In genomic region chr2:36059684-36060083, GRCh38 we compare ENCODE assay signal across 14 cellular contexts.
DNase-seq lines count a peak whose midpoint lies in the region; ATAC-seq lines count a peak whose summit lies in the region.
"Had no signal": no experiment of that assay in that cellular context is flagged by ENCODE, and none has a peak within 500 bp of the region (broad histone marks: within the 10 kb centered on the region; RNA-seq: fewer than 3 reads in every experiment).

No MANE protein-coding gene starts in this region.

- intact Hi-C loops in left colon (cut with DNase I, micrococcal nuclease), result no loop called here
- intact Hi-C loops in CD4-positive, alpha-beta memory T cell (cut with micrococcal nuclease), result no loop called here

- no peaks in the 10 kb centered on the region for H3K36me3 Mint-ChIP-seq in CD4-positive, alpha-beta memory T cell
- H3K36me3 Mint-ChIP-seq: activated naive CD8-positive, alpha-beta T cell treated with anti-CD3 and anti-CD28 coated beads for 36 hours; T-cell had no signal

- CTCF ChIA-PET in CD4-positive, alpha-beta memory T cell (lab: Charles Lee; ENCODE audit: partially characterized antibody), result no interaction called here

- H3K4me1 ChIP-seq in CD4-positive, alpha-beta memory T cell (ENCODE audit: insufficient read depth, low read length), result no peaks in the 10 kb centered on the region
- H3K4me1 ChIP-seq: esophagus squamous epithelium had no signal

- no peaks in the 10 kb centered on the region for H3K9me3 ChIP-seq in CD4-positive, alpha-beta memory T cell (ENCODE audit: control insufficient read depth in 1 of 2, low read length in 2 of 2)
- H3K9me3 ChIP-seq: esophagus squamous epithelium had no signal

- POLR2A ChIA-PET in CD4-positive, alpha-beta memory T cell (lab: Charles Lee; ENCODE audit: partially characterized antibody), result no interaction called here

- no peaks in the 10 kb centered on the region for H3K27me3 ChIP-seq in CD4-positive, alpha-beta memory T cell (ENCODE audit: insufficient read depth, low read length)
- H3K27me3 ChIP-seq: esophagus squamous epithelium had no signal

- H3K27me3 Mint-ChIP-seq in CD4-positive, alpha-beta memory T cell, result peaks cover 0 to 10% of the 10 kb centered on the region in 2 donors

- ATAC-seq in GM18858 (IDR thresholded peaks at IDR 0.05; ENCODE audit: unreplicated experiment) (peak; percentile 100), HG02571 (IDR thresholded peaks at IDR 0.05; ENCODE audit: unreplicated experiment) (peak; percentile 100), HG03558 (IDR thresholded peaks at IDR 0.05; ENCODE audit: extremely low read depth, unreplicated experiment) (peak; percentile 100), left colon (peak; percentile 94)
- ATAC-seq: T-cell had no signal

- DNase-seq in left colon, result no peak
- no peak for DNase-seq in activated CD4-positive, alpha-beta T cell treated with anti-CD3 and anti-CD28 coated beads for 48 hours
- DNase-seq in activated CD8-positive, alpha-beta memory T cell treated with anti-CD3 and anti-CD28 coated beads for 24 hours, result no peak
- no peak for DNase-seq in CD4-positive, alpha-beta memory T cell
- DNase-seq in activated CD4-positive, alpha-beta T cell treated with anti-CD3 and anti-CD28 coated beads, Interleukin-2, amount 50 U/mL, for 4 hours, result no peak
- DNase-seq: activated naive CD8-positive, alpha-beta T cell treated with anti-CD3 and anti-CD28 coated beads for 36 hours; esophagus squamous epithelium; KG1; midbrain; stimulated activated CD4-positive, alpha-beta T cell treated with anti-CD3 and anti-CD28 coated beads, Interleukin-4, amount 100 ng/mL, for 4 hours; T-cell had no signal

- H3K4me1 Mint-ChIP-seq in CD4-positive, alpha-beta memory T cell, result peaks cover 0 to 5% (median 3%) of the 10 kb centered on the region in 4 donors

- H3K27ac ChIP-seq in CD4-positive, alpha-beta memory T cell (ENCODE audit: low read depth, low read length), result no peak overlapping the region
- H3K27ac ChIP-seq: esophagus squamous epithelium had no signal

- H3K4me3 Mint-ChIP-seq in CD4-positive, alpha-beta memory T cell, result no peak overlapping the region
- H3K4me3 Mint-ChIP-seq: activated naive CD8-positive, alpha-beta T cell treated with anti-CD3 and anti-CD28 coated beads for 36 hours; T-cell had no signal

- no peak overlapping the region for H3K4me3 ChIP-seq in CD4-positive, alpha-beta memory T cell (ENCODE audit: low read length in 2 of 2)
- H3K4me3 ChIP-seq: esophagus squamous epithelium had no signal

- peaks cover 0 to 12% (median 5%) of the 10 kb centered on the region in 8 donors for H3K9me3 Mint-ChIP-seq in CD4-positive, alpha-beta memory T cell

- H3K36me3 ChIP-seq in CD4-positive, alpha-beta memory T cell (ENCODE audit: insufficient read depth, low read length), result no peaks in the 10 kb centered on the region
- H3K36me3 ChIP-seq: esophagus squamous epithelium had no signal

- peak overlapping the region in 1 of 7 donors; percentile 6 for H3K27ac Mint-ChIP-seq in CD4-positive, alpha-beta memory T cell
- H3K27ac Mint-ChIP-seq: activated naive CD8-positive, alpha-beta T cell treated with anti-CD3 and anti-CD28 coated beads for 36 hours; T-cell had no signal
